In genomic region chr7:76417654-76418310, GRCh38 we compare ENCODE assay signal across 1 cellular context. TPM values are rescaled to one million over a fixed set of nuclear protein-coding genes. Genes with fewer than 3 reads are reported as not detected.
"Had no signal": no experiment of that assay in that cellular context is flagged by ENCODE, and none has a peak within 500 bp of the region (broad histone marks: within the 10 kb centered on the region; RNA-seq: fewer than 3 reads in every experiment).

No MANE protein-coding gene starts in this region.

RNA-seq across cellular contexts. Expression of gene SSC4D, which starts 8.3 kb away (rescaled TPM):
- total RNA-seq: vagina had no signal
